1 cellular context compared by ENCODE assay signal in the genomic region with DNA sequence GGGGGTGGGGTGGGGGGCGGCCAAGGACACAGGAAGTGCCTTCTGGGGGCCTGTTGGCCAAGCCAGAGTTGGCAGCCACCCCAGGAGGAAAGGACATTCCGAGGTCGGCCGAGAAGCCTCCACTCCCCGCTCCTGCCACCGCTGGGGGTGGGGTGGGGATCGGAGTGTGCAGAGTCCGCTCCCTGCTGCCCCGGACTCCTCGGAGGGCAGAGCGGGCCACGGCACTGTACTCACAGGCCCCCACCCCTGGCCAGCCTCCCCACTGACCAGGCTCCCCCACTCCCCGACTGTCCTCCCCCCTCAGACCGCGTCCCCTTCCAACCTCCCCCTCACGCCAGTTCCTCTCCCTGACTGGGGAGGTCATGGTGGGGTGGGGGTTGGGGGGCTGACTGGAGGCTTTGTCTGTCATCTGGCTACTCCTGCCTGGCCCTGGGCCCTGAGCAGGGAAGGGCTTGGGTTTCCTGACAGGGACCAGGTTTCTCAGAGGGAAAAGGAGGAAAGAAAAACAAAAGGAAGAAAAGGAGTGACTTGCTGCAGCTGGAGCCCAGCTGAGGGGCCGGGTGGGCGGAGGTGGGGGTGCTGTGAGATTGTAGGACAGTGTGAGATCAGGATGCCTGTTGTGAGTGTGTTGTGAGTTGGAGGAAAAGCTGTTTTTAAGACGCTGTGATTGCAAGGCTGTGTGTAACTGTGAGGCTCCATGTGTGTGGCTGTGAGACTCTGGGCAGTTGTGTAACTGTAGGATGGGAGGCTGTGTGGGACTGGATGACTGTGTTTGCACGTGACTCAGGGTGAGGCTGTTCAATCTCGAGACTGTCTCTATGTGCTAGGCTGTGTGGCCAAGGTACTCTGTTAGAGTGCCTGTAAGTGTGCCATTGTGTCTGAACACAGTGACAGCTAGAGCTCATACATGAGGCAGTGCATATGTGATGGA.
TF ChIP-seq lines count a peak whose summit lies in the region.

No MANE protein-coding gene starts in this region.

TF ChIP-seq in HepG2, 621 proteins besides CTCF, POLR2A, EP300 and RAD21 (continued from another document and continues in another):
- TF ChIP-seq, protein P1, sequence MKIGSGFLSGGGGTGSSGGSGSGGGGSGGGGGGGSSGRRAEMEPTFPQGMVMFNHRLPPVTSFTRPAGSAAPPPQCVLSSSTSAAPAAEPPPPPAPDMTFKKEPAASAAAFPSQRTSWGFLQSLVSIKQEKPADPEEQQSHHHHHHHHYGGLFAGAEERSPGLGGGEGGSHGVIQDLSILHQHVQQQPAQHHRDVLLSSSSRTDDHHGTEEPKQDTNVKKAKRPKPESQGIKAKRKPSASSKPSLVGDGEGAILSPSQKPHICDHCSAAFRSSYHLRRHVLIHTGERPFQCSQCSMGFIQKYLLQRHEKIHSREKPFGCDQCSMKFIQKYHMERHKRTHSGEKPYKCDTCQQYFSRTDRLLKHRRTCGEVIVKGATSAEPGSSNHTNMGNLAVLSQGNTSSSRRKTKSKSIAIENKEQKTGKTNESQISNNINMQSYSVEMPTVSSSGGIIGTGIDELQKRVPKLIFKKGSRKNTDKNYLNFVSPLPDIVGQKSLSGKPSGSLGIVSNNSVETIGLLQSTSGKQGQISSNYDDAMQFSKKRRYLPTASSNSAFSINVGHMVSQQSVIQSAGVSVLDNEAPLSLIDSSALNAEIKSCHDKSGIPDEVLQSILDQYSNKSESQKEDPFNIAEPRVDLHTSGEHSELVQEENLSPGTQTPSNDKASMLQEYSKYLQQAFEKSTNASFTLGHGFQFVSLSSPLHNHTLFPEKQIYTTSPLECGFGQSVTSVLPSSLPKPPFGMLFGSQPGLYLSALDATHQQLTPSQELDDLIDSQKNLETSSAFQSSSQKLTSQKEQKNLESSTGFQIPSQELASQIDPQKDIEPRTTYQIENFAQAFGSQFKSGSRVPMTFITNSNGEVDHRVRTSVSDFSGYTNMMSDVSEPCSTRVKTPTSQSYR (CRISPR knock-in tag; IDR thresholded peaks at IDR 0.05; ENCODE audit: borderline replicate concordance): peak; percentile 73; the same call in 1 of the 2 replicates
- TF ChIP-seq SRSF4 (IDR thresholded peaks at IDR 0.05; ENCODE audit: low read depth, low read length, poor library complexity, severe bottlenecking): no peak
- no peak for TF ChIP-seq ZNF251 (CRISPR knock-in tag; IDR thresholded peaks at IDR 0.05)
- no peak for TF ChIP-seq DPF2 (CRISPR knock-in tag; IDR thresholded peaks at IDR 0.05; ENCODE audit: borderline replicate concordance, low read depth)
- TF ChIP-seq ZNF790 (CRISPR knock-in tag; IDR thresholded peaks at IDR 0.05; ENCODE audit: borderline replicate concordance): no peak
- TF ChIP-seq, protein P2, sequence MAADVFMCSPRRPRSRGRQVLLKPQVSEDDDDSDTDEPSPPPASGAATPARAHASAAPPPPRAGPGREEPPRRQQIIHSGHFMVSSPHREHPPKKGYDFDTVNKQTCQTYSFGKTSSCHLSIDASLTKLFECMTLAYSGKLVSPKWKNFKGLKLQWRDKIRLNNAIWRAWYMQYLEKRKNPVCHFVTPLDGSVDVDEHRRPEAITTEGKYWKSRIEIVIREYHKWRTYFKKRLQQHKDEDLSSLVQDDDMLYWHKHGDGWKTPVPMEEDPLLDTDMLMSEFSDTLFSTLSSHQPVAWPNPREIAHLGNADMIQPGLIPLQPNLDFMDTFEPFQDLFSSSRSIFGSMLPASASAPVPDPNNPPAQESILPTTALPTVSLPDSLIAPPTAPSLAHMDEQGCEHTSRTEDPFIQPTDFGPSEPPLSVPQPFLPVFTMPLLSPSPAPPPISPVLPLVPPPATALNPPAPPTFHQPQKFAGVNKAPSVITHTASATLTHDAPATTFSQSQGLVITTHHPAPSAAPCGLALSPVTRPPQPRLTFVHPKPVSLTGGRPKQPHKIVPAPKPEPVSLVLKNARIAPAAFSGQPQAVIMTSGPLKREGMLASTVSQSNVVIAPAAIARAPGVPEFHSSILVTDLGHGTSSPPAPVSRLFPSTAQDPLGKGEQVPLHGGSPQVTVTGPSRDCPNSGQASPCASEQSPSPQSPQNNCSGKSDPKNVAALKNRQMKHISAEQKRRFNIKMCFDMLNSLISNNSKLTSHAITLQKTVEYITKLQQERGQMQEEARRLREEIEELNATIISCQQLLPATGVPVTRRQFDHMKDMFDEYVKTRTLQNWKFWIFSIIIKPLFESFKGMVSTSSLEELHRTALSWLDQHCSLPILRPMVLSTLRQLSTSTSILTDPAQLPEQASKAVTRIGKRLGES (CRISPR knock-in tag; IDR thresholded peaks at IDR 0.05; ENCODE audit: borderline replicate concordance): no peak
- no peak for TF ChIP-seq ZNF234 (CRISPR knock-in tag; conservative IDR thresholded peaks at IDR 0.05)
- TF ChIP-seq CEBPG (CRISPR knock-in tag; IDR thresholded peaks at IDR 0.05): 0 out of 2 replicates have a peak, but pooled peaks have one; percentile 20
- TF ChIP-seq CEBPB (IDR thresholded peaks at IDR 0.05; ENCODE audit: borderline replicate concordance, low read depth, low read length): no peak
- TF ChIP-seq SATB2 (CRISPR knock-in tag; IDR thresholded peaks at IDR 0.05): no peak
- TF ChIP-seq, protein P3, sequence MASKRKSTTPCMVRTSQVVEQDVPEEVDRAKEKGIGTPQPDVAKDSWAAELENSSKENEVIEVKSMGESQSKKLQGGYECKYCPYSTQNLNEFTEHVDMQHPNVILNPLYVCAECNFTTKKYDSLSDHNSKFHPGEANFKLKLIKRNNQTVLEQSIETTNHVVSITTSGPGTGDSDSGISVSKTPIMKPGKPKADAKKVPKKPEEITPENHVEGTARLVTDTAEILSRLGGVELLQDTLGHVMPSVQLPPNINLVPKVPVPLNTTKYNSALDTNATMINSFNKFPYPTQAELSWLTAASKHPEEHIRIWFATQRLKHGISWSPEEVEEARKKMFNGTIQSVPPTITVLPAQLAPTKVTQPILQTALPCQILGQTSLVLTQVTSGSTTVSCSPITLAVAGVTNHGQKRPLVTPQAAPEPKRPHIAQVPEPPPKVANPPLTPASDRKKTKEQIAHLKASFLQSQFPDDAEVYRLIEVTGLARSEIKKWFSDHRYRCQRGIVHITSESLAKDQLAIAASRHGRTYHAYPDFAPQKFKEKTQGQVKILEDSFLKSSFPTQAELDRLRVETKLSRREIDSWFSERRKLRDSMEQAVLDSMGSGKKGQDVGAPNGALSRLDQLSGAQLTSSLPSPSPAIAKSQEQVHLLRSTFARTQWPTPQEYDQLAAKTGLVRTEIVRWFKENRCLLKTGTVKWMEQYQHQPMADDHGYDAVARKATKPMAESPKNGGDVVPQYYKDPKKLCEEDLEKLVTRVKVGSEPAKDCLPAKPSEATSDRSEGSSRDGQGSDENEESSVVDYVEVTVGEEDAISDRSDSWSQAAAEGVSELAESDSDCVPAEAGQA (IDR thresholded peaks at IDR 0.05; ENCODE audit: low read depth): no peak
- TF ChIP-seq, protein P3 (CRISPR knock-in tag; IDR thresholded peaks at IDR 0.05; ENCODE audit: borderline replicate concordance): no peak
- no peak for TF ChIP-seq SSRP1 (CRISPR knock-in tag; IDR thresholded peaks at IDR 0.05)
- no peak for TF ChIP-seq ZNF782 (CRISPR knock-in tag; IDR thresholded peaks at IDR 0.05; ENCODE audit: borderline replicate concordance)
- no peak for TF ChIP-seq NR2C2 (CRISPR knock-in tag; IDR thresholded peaks at IDR 0.05; ENCODE audit: borderline replicate concordance)
- TF ChIP-seq ZNF780A (CRISPR knock-in tag; IDR thresholded peaks at IDR 0.05): no peak
- TF ChIP-seq SMC3 (IDR thresholded peaks at IDR 0.05; ENCODE audit: low read length): no peak
- no peak for TF ChIP-seq MED13 (CRISPR knock-in tag; IDR thresholded peaks at IDR 0.05)
- no peak for TF ChIP-seq CBX5 (CRISPR knock-in tag; IDR thresholded peaks at IDR 0.05; ENCODE audit: borderline replicate concordance)
- TF ChIP-seq GATAD2A (CRISPR knock-in tag; IDR thresholded peaks at IDR 0.05): no peak
- TF ChIP-seq, protein P4, sequence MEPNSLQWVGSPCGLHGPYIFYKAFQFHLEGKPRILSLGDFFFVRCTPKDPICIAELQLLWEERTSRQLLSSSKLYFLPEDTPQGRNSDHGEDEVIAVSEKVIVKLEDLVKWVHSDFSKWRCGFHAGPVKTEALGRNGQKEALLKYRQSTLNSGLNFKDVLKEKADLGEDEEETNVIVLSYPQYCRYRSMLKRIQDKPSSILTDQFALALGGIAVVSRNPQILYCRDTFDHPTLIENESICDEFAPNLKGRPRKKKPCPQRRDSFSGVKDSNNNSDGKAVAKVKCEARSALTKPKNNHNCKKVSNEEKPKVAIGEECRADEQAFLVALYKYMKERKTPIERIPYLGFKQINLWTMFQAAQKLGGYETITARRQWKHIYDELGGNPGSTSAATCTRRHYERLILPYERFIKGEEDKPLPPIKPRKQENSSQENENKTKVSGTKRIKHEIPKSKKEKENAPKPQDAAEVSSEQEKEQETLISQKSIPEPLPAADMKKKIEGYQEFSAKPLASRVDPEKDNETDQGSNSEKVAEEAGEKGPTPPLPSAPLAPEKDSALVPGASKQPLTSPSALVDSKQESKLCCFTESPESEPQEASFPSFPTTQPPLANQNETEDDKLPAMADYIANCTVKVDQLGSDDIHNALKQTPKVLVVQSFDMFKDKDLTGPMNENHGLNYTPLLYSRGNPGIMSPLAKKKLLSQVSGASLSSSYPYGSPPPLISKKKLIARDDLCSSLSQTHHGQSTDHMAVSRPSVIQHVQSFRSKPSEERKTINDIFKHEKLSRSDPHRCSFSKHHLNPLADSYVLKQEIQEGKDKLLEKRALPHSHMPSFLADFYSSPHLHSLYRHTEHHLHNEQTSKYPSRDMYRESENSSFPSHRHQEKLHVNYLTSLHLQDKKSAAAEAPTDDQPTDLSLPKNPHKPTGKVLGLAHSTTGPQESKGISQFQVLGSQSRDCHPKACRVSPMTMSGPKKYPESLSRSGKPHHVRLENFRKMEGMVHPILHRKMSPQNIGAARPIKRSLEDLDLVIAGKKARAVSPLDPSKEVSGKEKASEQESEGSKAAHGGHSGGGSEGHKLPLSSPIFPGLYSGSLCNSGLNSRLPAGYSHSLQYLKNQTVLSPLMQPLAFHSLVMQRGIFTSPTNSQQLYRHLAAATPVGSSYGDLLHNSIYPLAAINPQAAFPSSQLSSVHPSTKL (CRISPR knock-in tag; IDR thresholded peaks at IDR 0.05): no peak
- TF ChIP-seq, protein P5, sequence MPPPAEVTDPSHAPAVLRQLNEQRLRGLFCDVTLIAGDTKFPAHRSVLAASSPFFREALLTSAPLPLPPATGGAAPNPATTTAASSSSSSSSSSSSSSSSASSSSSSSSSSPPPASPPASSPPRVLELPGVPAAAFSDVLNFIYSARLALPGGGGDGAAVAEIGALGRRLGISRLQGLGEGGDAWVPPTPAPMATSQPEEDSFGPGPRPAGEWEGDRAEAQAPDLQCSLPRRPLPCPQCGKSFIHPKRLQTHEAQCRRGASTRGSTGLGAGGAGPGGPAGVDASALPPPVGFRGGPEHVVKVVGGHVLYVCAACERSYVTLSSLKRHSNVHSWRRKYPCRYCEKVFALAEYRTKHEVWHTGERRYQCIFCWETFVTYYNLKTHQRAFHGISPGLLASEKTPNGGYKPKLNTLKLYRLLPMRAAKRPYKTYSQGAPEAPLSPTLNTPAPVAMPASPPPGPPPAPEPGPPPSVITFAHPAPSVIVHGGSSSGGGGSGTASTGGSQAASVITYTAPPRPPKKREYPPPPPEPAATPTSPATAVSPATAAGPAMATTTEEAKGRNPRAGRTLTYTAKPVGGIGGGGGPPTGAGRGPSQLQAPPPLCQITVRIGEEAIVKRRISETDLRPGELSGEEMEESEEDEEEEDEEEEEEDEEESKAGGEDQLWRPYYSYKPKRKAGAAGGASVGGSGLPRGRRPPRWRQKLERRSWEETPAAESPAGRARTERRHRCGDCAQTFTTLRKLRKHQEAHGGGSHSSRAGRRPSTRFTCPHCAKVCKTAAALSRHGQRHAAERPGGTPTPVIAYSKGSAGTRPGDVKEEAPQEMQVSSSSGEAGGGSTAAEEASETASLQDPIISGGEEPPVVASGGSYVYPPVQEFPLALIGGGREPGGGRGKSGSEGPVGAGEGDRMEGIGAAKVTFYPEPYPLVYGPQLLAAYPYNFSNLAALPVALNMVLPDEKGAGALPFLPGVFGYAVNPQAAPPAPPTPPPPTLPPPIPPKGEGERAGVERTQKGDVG (CRISPR knock-in tag; IDR thresholded peaks at IDR 0.05; ENCODE audit: borderline replicate concordance): no peak
- TF ChIP-seq HOXA3 (CRISPR knock-in tag; IDR thresholded peaks at IDR 0.05): 0 out of 2 replicates have a peak, but pooled peaks have one; percentile 0
- no peak for TF ChIP-seq ZBTB7B (CRISPR knock-in tag; IDR thresholded peaks at IDR 0.05)
- TF ChIP-seq, protein P6, sequence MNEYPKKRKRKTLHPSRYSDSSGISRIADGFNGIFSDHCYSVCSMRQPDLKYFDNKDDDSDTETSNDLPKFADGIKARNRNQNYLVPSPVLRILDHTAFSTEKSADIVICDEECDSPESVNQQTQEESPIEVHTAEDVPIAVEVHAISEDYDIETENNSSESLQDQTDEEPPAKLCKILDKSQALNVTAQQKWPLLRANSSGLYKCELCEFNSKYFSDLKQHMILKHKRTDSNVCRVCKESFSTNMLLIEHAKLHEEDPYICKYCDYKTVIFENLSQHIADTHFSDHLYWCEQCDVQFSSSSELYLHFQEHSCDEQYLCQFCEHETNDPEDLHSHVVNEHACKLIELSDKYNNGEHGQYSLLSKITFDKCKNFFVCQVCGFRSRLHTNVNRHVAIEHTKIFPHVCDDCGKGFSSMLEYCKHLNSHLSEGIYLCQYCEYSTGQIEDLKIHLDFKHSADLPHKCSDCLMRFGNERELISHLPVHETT (CRISPR knock-in tag; conservative IDR thresholded peaks at IDR 0.05): no peak
- TF ChIP-seq BHLHE40 (IDR thresholded peaks at IDR 0.05; ENCODE audit: low read length): peak; percentile 85
- TF ChIP-seq ATF7 (IDR thresholded peaks at IDR 0.05): no peak
- TF ChIP-seq ATF7 (CRISPR knock-in tag; IDR thresholded peaks at IDR 0.05): no peak
- no peak for TF ChIP-seq ZFP1 (CRISPR knock-in tag; IDR thresholded peaks at IDR 0.05)
